Comparison of ENCODE assay signal across 13 cellular contexts in genomic region chr1:208225954-208226937, GRCh38. TPM values are rescaled to one million over a fixed set of nuclear protein-coding genes. Genes with fewer than 3 reads are reported as not detected.
DNase-seq lines count a peak whose midpoint lies in the region; ATAC-seq, FAIRE-seq and TF ChIP-seq lines count a peak whose summit lies in the region.
"Had no signal": no experiment of that assay in that cellular context is flagged by ENCODE, and none has a peak within 500 bp of the region (broad histone marks: within the 10 kb centered on the region; RNA-seq: fewer than 3 reads in every experiment).

No MANE protein-coding gene starts in this region.

- H3K4me1 ChIP-seq in ACC112 (ENCODE audit: control insufficient read depth, insufficient read depth, low read length, unreplicated experiment) (peaks cover 47% of the 10 kb centered on the region), K562 (replicated peaks in 1 of 2; ENCODE audit: control insufficient read depth in 2 of 2, insufficient read depth in 2 of 2, low read length in 2 of 2) (peaks cover 27 to 54% of the 10 kb centered on the region in 2 experiments; a peak in 4 of 5 replicates), rectal smooth muscle tissue (ENCODE audit: control insufficient read depth, insufficient read depth, low read length) (peaks cover 18% of the 10 kb centered on the region), esophagus squamous epithelium (peaks cover 13 to 85% (median 27%) of the 10 kb centered on the region in 3 donors)

- no peak overlapping the region for H3K27ac Mint-ChIP-seq in activated T-helper 2 cell treated with anti-CD3 and anti-CD28 coated beads, Interferon-gamma antibody, Interleukin-2, Interleukin-4, amounts not matched to agents 10 μg/mL and 5 μg/mL and 100 μg/mL, durations not matched to agents 14 hours and 24 hours and 36 hours

- H3K27ac ChIP-seq in ACC112 (ENCODE audit: low read depth, low read length) (0 out of 2 replicates have a peak overlapping the region, but pooled peaks have one; percentile 3), K562 (ENCODE audit: extremely low read depth, low read depth, low read length) (peak overlapping the region; percentile 14; the same call in 1 of the 3 replicates), rectal smooth muscle tissue (ENCODE audit: low read depth, low read length) (peak overlapping the region; percentile 63), esophagus squamous epithelium (peak overlapping the region in 1 of 4 donors; percentile 18)

- H2AFZ ChIP-seq in ACC112 (ENCODE audit: low read length, unreplicated experiment) (no peak overlapping the region), K562 (ENCODE audit: low read depth, low read length) (peak overlapping the region; percentile 85)

- H3K4me3 ChIP-seq in ACC112 (ENCODE audit: low read depth, low read length): no peak overlapping the region
- H3K4me3 ChIP-seq in K562: no peak overlapping the region
- H3K4me3 ChIP-seq in rectal smooth muscle tissue (ENCODE audit: low read length): no peak overlapping the region
- no peak overlapping the region for H3K4me3 ChIP-seq in esophagus squamous epithelium

- H3K36me3 ChIP-seq in ACC112 (ENCODE audit: insufficient read depth, low read length) (peaks cover 5% of the 10 kb centered on the region; the same call in 1 of the 2 replicates), K562 (ENCODE audit: control insufficient read depth, insufficient read depth, low read length) (no peaks in the 10 kb centered on the region), rectal smooth muscle tissue (ENCODE audit: control insufficient read depth, insufficient read depth, low read length) (no peaks in the 10 kb centered on the region), esophagus squamous epithelium (peaks cover 0 to 46% (median 0%) of the 10 kb centered on the region in 3 donors)

- CTCF ChIA-PET in K562 (lab: Yijun Ruan, JAX; ENCODE audit: low intra/inter-chr PET ratio): no interaction called here

- WGBS in K562 (ENCODE audit: insufficient coverage, low coverage, missing lambda C conversion rate): 19% methylated on average over 12 of the region's 13 CpGs
- WGBS in esophagus squamous epithelium, 2 donors: 76 to 79% methylated on average over 10 of the region's 13 CpGs

- intact Hi-C loops in K562 (cut with micrococcal nuclease): no loop called here
- intact Hi-C loops in activated T-helper 2 cell treated with anti-CD3 and anti-CD28 coated beads, Interferon-gamma antibody, Interleukin-2, Interleukin-4, amounts not matched to agents 10 μg/mL and 5 μg/mL and 100 μg/mL, durations not matched to agents 14 hours and 24 hours and 36 hours (cut with micrococcal nuclease): no loop called here
- intact Hi-C loops in esophagus squamous epithelium (cut with DNase I): no loop called here

- peak; percentile 78 for FAIRE-seq in K562 (lab: Jason Lieb, UNC)
- FAIRE-seq: bronchial epithelial cell, small intestine had no signal

- DNase-seq in K562 (ENCODE audit: extremely low read depth in 1 of 4, low spot score in 3 of 4): peak; percentile 33 to 80 (median 53)
- DNase-seq in iris pigment epithelial cell (ENCODE audit: low read depth): peak; percentile 38
- DNase-seq in activated T-helper 2 cell treated with anti-CD3 and anti-CD28 coated beads, Interferon-gamma antibody, Interleukin-2, Interleukin-4, amounts not matched to agents 10 μg/mL and 5 μg/mL and 100 μg/mL, durations not matched to agents 14 hours and 24 hours and 36 hours (ENCODE audit: low spot score): no peak
- no peak for DNase-seq in EL
- no peak for DNase-seq in esophagus squamous epithelium (lab: John Stamatoyannopoulos, UW)
- DNase-seq: activated CD4-positive, alpha-beta T cell treated with anti-CD3 and anti-CD28 coated beads, Interleukin-2, amount 50 U/mL, for 4 hours; NCI-H1105 treated with DMSO at 0.1 percent for 48 hours; NCI-H510A; small intestine had no signal

- in situ Hi-C loops in K562 (cut with MboI): no loop called here

- H3K4me1 Mint-ChIP-seq in activated T-helper 2 cell treated with anti-CD3 and anti-CD28 coated beads, Interferon-gamma antibody, Interleukin-2, Interleukin-4, amounts not matched to agents 10 μg/mL and 5 μg/mL and 100 μg/mL, durations not matched to agents 14 hours and 24 hours and 36 hours (ENCODE audit: low read depth): no peaks in the 10 kb centered on the region

- no peaks in the 10 kb centered on the region for H3K36me3 Mint-ChIP-seq in activated T-helper 2 cell treated with anti-CD3 and anti-CD28 coated beads, Interferon-gamma antibody, Interleukin-2, Interleukin-4, amounts not matched to agents 10 μg/mL and 5 μg/mL and 100 μg/mL, durations not matched to agents 14 hours and 24 hours and 36 hours (ENCODE audit: low read depth)

- POLR2A ChIA-PET in K562 (lab: Yijun Ruan, JAX): interaction anchor here (0.6 to 1.5 kb wide), 5 partner anchors 8 to 442 kb away, joined by 3 to 7 read pairs (median 3); no protein-coding TSS in a partner anchor

- peak overlapping the region; percentile 20; the same call in 1 of the 2 replicates for H3K4me2 ChIP-seq in K562 (ENCODE audit: insufficient read depth, low read length)

- H3K27me3 ChIP-seq in ACC112 (ENCODE audit: insufficient read depth, low read length) (no peaks in the 10 kb centered on the region), K562 (ENCODE audit: control insufficient read depth in 2 of 2, insufficient read depth in 2 of 2, low read length in 2 of 2) (no peaks in the 10 kb centered on the region), rectal smooth muscle tissue (ENCODE audit: control insufficient read depth, insufficient read depth, low read length) (no peaks in the 10 kb centered on the region), esophagus squamous epithelium (no peaks in the 10 kb centered on the region)

- ATAC-seq in K562: peak; percentile 66
- no peak for ATAC-seq in activated CD4-positive, CD25-positive, alpha-beta regulatory T cell treated with anti-CD3 and anti-CD28 coated beads, Interleukin-2, amount 50 U/mL, for 24 hours

- H3K9me1 ChIP-seq in K562 (ENCODE audit: control insufficient read depth, insufficient read depth, low read length): no peaks in the 10 kb centered on the region

- peaks cover 40% of the 10 kb centered on the region for H3K27me3 Mint-ChIP-seq in activated T-helper 2 cell treated with anti-CD3 and anti-CD28 coated beads, Interferon-gamma antibody, Interleukin-2, Interleukin-4, amounts not matched to agents 10 μg/mL and 5 μg/mL and 100 μg/mL, durations not matched to agents 14 hours and 24 hours and 36 hours (ENCODE audit: low read depth)

- no TSS peak for BruUV-seq in K562 (replicated peaks; lab: Mats Ljungman, UMichigan)

- TF ChIP-seq POLR2A in K562 (conservative IDR thresholded peaks at IDR 0.05): no peak
- no peak for TF ChIP-seq POLR2A in esophagus squamous epithelium (IDR thresholded peaks at IDR 0.05)

- H3K79me2 ChIP-seq in ACC112 (ENCODE audit: control insufficient read depth, insufficient read depth, low read length, unreplicated experiment): peaks cover 100% of the 10 kb centered on the region
- H3K79me2 ChIP-seq in K562 (ENCODE audit: control insufficient read depth, insufficient read depth, low read length): no peaks in the 10 kb centered on the region

- TF ChIP-seq RAD21 in K562 (CRISPR knock-in tag; conservative IDR thresholded peaks at IDR 0.05 in 1 of 2, IDR thresholded peaks at IDR 0.05 in 1 of 2): no peak

- H3K9ac ChIP-seq in K562 (ENCODE audit: insufficient read depth in 1 of 2, low read depth in 2 of 2, low read length in 2 of 2) (peak overlapping the region; percentile 3 to 77; a peak in 2 of 4 replicates), rectal smooth muscle tissue (ENCODE audit: low read length) (no peak overlapping the region)

- no peak for TF ChIP-seq CTCF in K562 (IDR thresholded peaks at IDR 0.05 in 2 of 3, conservative IDR thresholded peaks at IDR 0.05 in 1 of 3; ENCODE audit: insufficient read depth in 2 of 3, low read depth in 1 of 3, low read length in 3 of 3)
- no peak for TF ChIP-seq CTCF in esophagus squamous epithelium (IDR thresholded peaks at IDR 0.05)

- no peak overlapping the region for H3K4me3 Mint-ChIP-seq in activated T-helper 2 cell treated with anti-CD3 and anti-CD28 coated beads, Interferon-gamma antibody, Interleukin-2, Interleukin-4, amounts not matched to agents 10 μg/mL and 5 μg/mL and 100 μg/mL, durations not matched to agents 14 hours and 24 hours and 36 hours (ENCODE audit: low read depth)

- no peaks in the 10 kb centered on the region for H3K9me3 ChIP-seq in K562 (replicated peaks; ENCODE audit: control insufficient read depth, insufficient read depth, low read depth, low read length)
- no peaks in the 10 kb centered on the region for H3K9me3 ChIP-seq in esophagus squamous epithelium

- peak; percentile 56; the same call in 1 of the 2 replicates for TF ChIP-seq EP300 in K562 (IDR thresholded peaks at IDR 0.05; ENCODE audit: low read length)

- no peaks in the 10 kb centered on the region for H3K9me3 Mint-ChIP-seq in activated T-helper 2 cell treated with anti-CD3 and anti-CD28 coated beads, Interferon-gamma antibody, Interleukin-2, Interleukin-4, amounts not matched to agents 10 μg/mL and 5 μg/mL and 100 μg/mL, durations not matched to agents 14 hours and 24 hours and 36 hours

- no peaks in the 10 kb centered on the region for H4K20me1 ChIP-seq in K562 (replicated peaks; ENCODE audit: control insufficient read depth, insufficient read depth, low read length)

TF ChIP-seq in K562, 482 proteins besides CTCF, POLR2A, EP300 and RAD21 (continues in another document):
- TF ChIP-seq HDAC1 (IDR thresholded peaks at IDR 0.05) (no peak), ZFX (CRISPR knock-in tag; IDR thresholded peaks at IDR 0.05) (no peak)

RNA-seq across cellular contexts. Expression of gene PLXNA2, which starts 17.9 kb away (rescaled TPM):
- 0.70 and 3.5 TPM in 2 replicates for total RNA-seq in K562 (2011; cell fraction: chromatin; rRNA removed; ENCODE audit: low replicate concordance)
- 0.79 and 2.0 TPM in 2 replicates for total RNA-seq in K562 (2011; cell fraction: nucleolus; rRNA removed)
- total RNA-seq in K562 (2011; cell fraction: nucleoplasm; rRNA removed): 0.81 and 0.99 TPM in 2 replicates
- total RNA-seq in K562 (2014; rRNA removed): 0.29 and 0.32 TPM in 2 replicates
- total RNA-seq in K562 (2014; rRNA removed; fragmentation: Illumina TruSeq; extraction: Trizol): 0.06 and 0.18 TPM in 2 replicates
- 0.36 and 0.41 TPM in 2 replicates for total RNA-seq in K562 (2015; rRNA removed; fragmentation: Illumina TruSeq; extraction: Trizol)
- total RNA-seq in K562 (2021): 1.1 and 1.3 TPM in 2 replicates
- polyA plus RNA-seq in K562 (2011; rRNA removed): 0.41 and 0.75 TPM in 2 replicates
- polyA plus RNA-seq in K562 (2011; cell fraction: cytosol; rRNA removed): 0.32 and 1.4 TPM in 2 replicates
- polyA plus RNA-seq in K562 (2011; cell fraction: nucleus; rRNA removed): 1.7 and 6.9 TPM in 2 replicates
- 0.42 and 0.48 TPM in 2 replicates for polyA plus RNA-seq in K562 (2012)
- polyA plus RNA-seq in K562 (2014; fragmentation: Illumina TruSeq; extraction: Trizol): 0.24 and 0.39 TPM in 2 replicates
- under 1 TPM; 0.01 to 0.06 TPM for polyA plus RNA-seq in K562 (2014; fragmentation: Nextera tagmentation; extraction: Ambion mirVana)
- 0.16 and 0.77 TPM in 2 replicates for polyA plus RNA-seq in K562 (2014; rRNA removed)
- 1.1 and 2.7 TPM in 2 replicates for polyA minus RNA-seq in K562 (2011; rRNA and poly(A)+ RNA removed)
- 2.0 and 2.6 TPM in 2 replicates for polyA minus RNA-seq in K562 (2011; cell fraction: cytosol; rRNA and poly(A)+ RNA removed)
- polyA minus RNA-seq in K562 (2011; cell fraction: nucleus; rRNA and poly(A)+ RNA removed): 3.1 and 8.1 TPM in 2 replicates
- 0.07 and 0.37 TPM in 2 replicates for total RNA-seq in activated T-helper 2 cell treated with anti-CD3 and anti-CD28 coated beads, Interferon-gamma antibody, Interleukin-2, Interleukin-4, amounts not matched to agents 10 μg/mL and 5 μg/mL and 100 μg/mL, durations not matched to agents 14 hours and 24 hours and 36 hours
- total RNA-seq in esophagus squamous epithelium: 10 to 100 TPM; 26.9 to 54.0 (median 46.1) TPM

Comparison
In these comparisons a context has a peak if more than half of its experiments do, and no peak if none do; other contexts are left out.
1. DNase-seq: peak in K562 (4 of 4) and iris pigment epithelial cell (single experiment); none in activated T-helper 2 cell treated with anti-CD3 and anti-CD28 coated beads, Interferon-gamma antibody, Interleukin-2, Interleukin-4, amounts not matched to agents 10 μg/mL and 5 μg/mL and 100 μg/mL, durations not matched to agents 14 hours and 24 hours and 36 hours (single experiment), EL (single experiment) and esophagus squamous epithelium (single experiment).
2. RNA of gene PLXNA2, which starts 17.9 kb away (total RNA-seq): 26.9 to 54.0 TPM in esophagus squamous epithelium; 0.06 to 3.5 TPM in K562 and 0.07 to 0.37 TPM in activated T-helper 2 cell treated with anti-CD3 and anti-CD28 coated beads, Interferon-gamma antibody, Interleukin-2, Interleukin-4, amounts not matched to agents 10 μg/mL and 5 μg/mL and 100 μg/mL, durations not matched to agents 14 hours and 24 hours and 36 hours; every median in the first group is over 4 times any median in the second.